In genomic region chr2:151878655-151879563, GRCh38 we compare ENCODE assay signal across 1 cellular context.
TF ChIP-seq lines count a peak whose summit lies in the region.

No MANE protein-coding gene starts in this region.

TF ChIP-seq in K562, 482 proteins besides CTCF, POLR2A, EP300 and RAD21 (continued from another document and continues in another):
- TF ChIP-seq SFPQ (IDR thresholded peaks at IDR 0.05; ENCODE audit: low read depth, low read length) (no peak), SOX6 (IDR thresholded peaks at IDR 0.05) (0 out of 2 replicates have a peak, but pooled peaks have one; percentile 14), ZNF134 (CRISPR knock-in tag; conservative IDR thresholded peaks at IDR 0.05) (no peak), MBD2 (IDR thresholded peaks at IDR 0.05; ENCODE audit: borderline replicate concordance, low read depth) (no peak), E2F1 (CRISPR knock-in tag; IDR thresholded peaks at IDR 0.05) (no peak), SMARCA4 (IDR thresholded peaks at IDR 0.05) (peak; percentile 66; the same call in 1 of the 2 replicates), MCM5 (IDR thresholded peaks at IDR 0.05; ENCODE audit: low read depth) (no peak), RHOXF2B (CRISPR knock-in tag; conservative IDR thresholded peaks at IDR 0.05) (no peak), NFIC (IDR thresholded peaks at IDR 0.05) (no peak), ZNF384 (IDR thresholded peaks at IDR 0.05; ENCODE audit: low read depth, low read length) (no peak), REST (CRISPR knock-in tag; IDR thresholded peaks at IDR 0.05; ENCODE audit: low read depth) (no peak), SMAD2 (IDR thresholded peaks at IDR 0.05; ENCODE audit: low read depth, low read length) (no peak), ZNF609 (CRISPR knock-in tag; IDR thresholded peaks at IDR 0.05; ENCODE audit: borderline replicate concordance) (no peak), ARHGAP35 (IDR thresholded peaks at IDR 0.05; ENCODE audit: partially characterized antibody) (no peak), RNF2 (IDR thresholded peaks at IDR 0.05) (no peak), ZNF263 (CRISPR knock-in tag; IDR thresholded peaks at IDR 0.05; ENCODE audit: borderline replicate concordance) (no peak), ZC3H8 (IDR thresholded peaks at IDR 0.05) (no peak), SIX5 (IDR thresholded peaks at IDR 0.05; ENCODE audit: borderline replicate concordance in 1 of 2, insufficient read depth in 1 of 2, low read depth in 1 of 2, low read length in 2 of 2) (no peak), CBX2 (IDR thresholded peaks at IDR 0.05; ENCODE audit: insufficient read depth, low read length, poor library complexity, severe bottlenecking) (no peak), HDAC1 (IDR thresholded peaks at IDR 0.05) (no peak), ZNF511 (CRISPR knock-in tag; IDR thresholded peaks at IDR 0.05) (no peak), GTF3C2 (IDR thresholded peaks at IDR 0.05; ENCODE audit: borderline replicate concordance, extremely low read depth, insufficient read length) (no peak), IRF2 (CRISPR knock-in tag; IDR thresholded peaks at IDR 0.05) (no peak), NFATC3 (IDR thresholded peaks at IDR 0.05) (peak; percentile 94), MIER1 (IDR thresholded peaks at IDR 0.05; ENCODE audit: low read depth) (no peak), SAFB2 (IDR thresholded peaks at IDR 0.05; ENCODE audit: borderline replicate concordance, low read depth, low read length, severe bottlenecking) (no peak), CBX8 (IDR thresholded peaks at IDR 0.05; ENCODE audit: borderline replicate concordance, extremely low read depth, low read depth, low read length, poor library complexity, severe bottlenecking) (no peak), HDAC8 (tag; IDR thresholded peaks at IDR 0.05) (no peak), SP1 (CRISPR knock-in tag; IDR thresholded peaks at IDR 0.05) (no peak), DPF2 (IDR thresholded peaks at IDR 0.05) (0 out of 2 replicates have a peak, but pooled peaks have one; percentile 23), AFF1 (IDR thresholded peaks at IDR 0.05; ENCODE audit: low read depth in 1 of 2, partially characterized antibody in 2 of 2) (no peak), C11orf30 (IDR thresholded peaks at IDR 0.05; ENCODE audit: low read depth) (no peak), KAT2B (IDR thresholded peaks at IDR 0.05; ENCODE audit: low read depth, low read length) (no peak)
- TF ChIP-seq, protein P1, sequence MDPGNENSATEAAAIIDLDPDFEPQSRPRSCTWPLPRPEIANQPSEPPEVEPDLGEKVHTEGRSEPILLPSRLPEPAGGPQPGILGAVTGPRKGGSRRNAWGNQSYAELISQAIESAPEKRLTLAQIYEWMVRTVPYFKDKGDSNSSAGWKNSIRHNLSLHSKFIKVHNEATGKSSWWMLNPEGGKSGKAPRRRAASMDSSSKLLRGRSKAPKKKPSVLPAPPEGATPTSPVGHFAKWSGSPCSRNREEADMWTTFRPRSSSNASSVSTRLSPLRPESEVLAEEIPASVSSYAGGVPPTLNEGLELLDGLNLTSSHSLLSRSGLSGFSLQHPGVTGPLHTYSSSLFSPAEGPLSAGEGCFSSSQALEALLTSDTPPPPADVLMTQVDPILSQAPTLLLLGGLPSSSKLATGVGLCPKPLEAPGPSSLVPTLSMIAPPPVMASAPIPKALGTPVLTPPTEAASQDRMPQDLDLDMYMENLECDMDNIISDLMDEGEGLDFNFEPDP (CRISPR knock-in tag; IDR thresholded peaks at IDR 0.05) = no peak
- TF ChIP-seq, protein P2, sequence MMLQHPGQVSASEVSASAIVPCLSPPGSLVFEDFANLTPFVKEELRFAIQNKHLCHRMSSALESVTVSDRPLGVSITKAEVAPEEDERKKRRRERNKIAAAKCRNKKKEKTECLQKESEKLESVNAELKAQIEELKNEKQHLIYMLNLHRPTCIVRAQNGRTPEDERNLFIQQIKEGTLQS (IDR thresholded peaks at IDR 0.05) = peak; percentile 92
- TF ChIP-seq, protein P2 (CRISPR knock-in tag; conservative IDR thresholded peaks at IDR 0.05) = peak; percentile 92; the same call in 1 of the 2 replicates
